In genomic region chr4:89204624-89205023, GRCh38 we compare ENCODE assay signal across 2 cellular contexts.
A peak's percentile ranks its signal among the peaks of the same experiment; 100 is the strongest.
TF ChIP-seq lines count a peak whose summit lies in the region.

No MANE protein-coding gene starts in this region.

TF ChIP-seq in liver, 16 proteins besides CTCF, POLR2A, EP300 and RAD21:
- TF ChIP-seq RXRA (IDR thresholded peaks at IDR 0.05), result peak; percentile 60 to 76
- peak; percentile 37 to 72 for TF ChIP-seq JUND (IDR thresholded peaks at IDR 0.05)
- no peak for TF ChIP-seq YY1 (IDR thresholded peaks at IDR 0.05)
- peak; percentile 29 for TF ChIP-seq REST (IDR thresholded peaks at IDR 0.05)
- TF ChIP-seq FOXA2 (IDR thresholded peaks at IDR 0.05), result no peak
- TF ChIP-seq ZBTB33 (IDR thresholded peaks at IDR 0.05), result no peak
- peak; percentile 15 for TF ChIP-seq HNF4G (IDR thresholded peaks at IDR 0.05)
- TF ChIP-seq EGR1 (IDR thresholded peaks at IDR 0.05; ENCODE audit: low read depth in 2 of 2), result no peak
- TF ChIP-seq FOXA1 (IDR thresholded peaks at IDR 0.05), result no peak
- peak; percentile 66 to 68 for TF ChIP-seq HNF4A (conservative IDR thresholded peaks at IDR 0.05)
- TF ChIP-seq SP1 (IDR thresholded peaks at IDR 0.05), result peak; percentile 55
- peak; percentile 53 for TF ChIP-seq ATF3 (IDR thresholded peaks at IDR 0.05)
- TF ChIP-seq MAX (IDR thresholded peaks at IDR 0.05), result no peak
- no peak for TF ChIP-seq TAF1 (conservative IDR thresholded peaks at IDR 0.05)
- TF ChIP-seq GABPA (IDR thresholded peaks at IDR 0.05 in 1 of 2, conservative IDR thresholded peaks at IDR 0.05 in 1 of 2), result no peak
- TF ChIP-seq NR2F2 (IDR thresholded peaks at IDR 0.05), result no peak

TF ChIP-seq in HepG2, 621 proteins besides CTCF, POLR2A, EP300 and RAD21:
- TF ChIP-seq CREB3 (CRISPR knock-in tag; IDR thresholded peaks at IDR 0.05) (no peak), ZSCAN31 (CRISPR knock-in tag; IDR thresholded peaks at IDR 0.05; ENCODE audit: low read depth) (no peak), TEAD3 (CRISPR knock-in tag; optimal IDR thresholded peaks at IDR 0.05; ENCODE audit: borderline replicate concordance) (no peak), ZFP37 (CRISPR knock-in tag; IDR thresholded peaks at IDR 0.05; ENCODE audit: borderline replicate concordance) (no peak), POGZ (CRISPR knock-in tag; IDR thresholded peaks at IDR 0.05) (no peak), ZSCAN21 (CRISPR knock-in tag; IDR thresholded peaks at IDR 0.05; ENCODE audit: borderline replicate concordance) (no peak), PHF20 (CRISPR knock-in tag; IDR thresholded peaks at IDR 0.05) (no peak), FOXA1 (IDR thresholded peaks at IDR 0.05) (no peak), FOXA1 (CRISPR knock-in tag; IDR thresholded peaks at IDR 0.05) (no peak), NCOA2 (CRISPR knock-in tag; IDR thresholded peaks at IDR 0.05) (no peak), NFAT5 (CRISPR knock-in tag; IDR thresholded peaks at IDR 0.05) (no peak), ZNF891 (CRISPR knock-in tag; IDR thresholded peaks at IDR 0.05) (no peak), ARNTL (CRISPR knock-in tag; IDR thresholded peaks at IDR 0.05) (no peak), ZNF407 (CRISPR knock-in tag; IDR thresholded peaks at IDR 0.05; ENCODE audit: not compliant biosample characterization) (no peak), ZNF121 (CRISPR knock-in tag; IDR thresholded peaks at IDR 0.05) (no peak), ZBTB34 (CRISPR knock-in tag; IDR thresholded peaks at IDR 0.05) (no peak), ZNF10 (CRISPR knock-in tag; IDR thresholded peaks at IDR 0.05; ENCODE audit: borderline replicate concordance, low read depth) (no peak), ZNF343 (CRISPR knock-in tag; IDR thresholded peaks at IDR 0.05) (no peak), AHDC1 (CRISPR knock-in tag; IDR thresholded peaks at IDR 0.05; ENCODE audit: borderline replicate concordance) (no peak)
